In the genomic region with DNA sequence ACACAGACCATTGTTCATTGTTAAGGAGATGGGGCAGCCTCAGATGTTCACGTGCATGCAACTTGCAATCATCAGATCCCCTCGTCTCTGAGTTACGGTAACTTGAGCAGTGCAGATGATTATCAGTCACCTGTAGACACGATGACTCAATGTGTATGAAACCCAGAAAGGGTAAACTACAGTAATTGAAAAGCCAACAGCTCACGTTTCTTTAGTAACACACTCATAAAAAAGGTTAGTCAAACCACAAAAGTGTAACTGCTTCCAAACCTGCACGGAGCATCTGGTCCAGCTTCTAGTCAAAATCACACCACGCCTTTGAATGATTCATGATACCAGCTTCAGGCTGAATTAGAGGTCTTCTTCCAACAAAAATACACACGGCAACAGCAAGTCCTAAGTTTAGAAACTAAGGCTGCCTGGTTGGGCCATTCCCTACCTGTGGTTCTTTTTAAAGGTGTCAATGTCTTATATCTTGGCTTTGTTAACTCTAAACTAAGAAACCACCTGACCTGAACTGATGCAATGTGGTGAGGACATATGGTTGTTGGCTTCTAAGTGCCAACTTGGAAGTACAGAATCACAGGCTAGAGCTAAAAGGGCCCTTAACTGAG, we compare ENCODE assay signal across 8 cellular contexts. TPM values are rescaled to one million over a fixed set of nuclear protein-coding genes. Genes with fewer than 3 reads are reported as not detected.
DNase-seq lines count a peak whose midpoint lies in the region; ATAC-seq and TF ChIP-seq lines count a peak whose summit lies in the region.

No MANE protein-coding gene starts in this region.

- no peak overlapping the region for H3K27ac ChIP-seq in left lung

- intact Hi-C loops in natural killer cell (cut with micrococcal nuclease), result loop anchor here (2.0 to 10.0 kb wide), 4 partner anchors 49 to 552 kb away; partner anchors contain the start of genes IKZF3 and NR1D1
- intact Hi-C loops in left lung (cut with DNase I), result no loop called here

- DNase-seq in GM12865 (ENCODE audit: low read depth) (peak; percentile 89), NCI-H2029 (lab: John Stamatoyannopoulos, UW) (peak; percentile 53), natural killer cell (no peak), ecto neural progenitor cell (ENCODE audit: low spot score) (no peak), left lung (no peak)
- peak; percentile 51 for DNase-seq in activated CD8-positive, alpha-beta memory T cell treated with anti-CD3 and anti-CD28 coated beads, Interleukin-2, amount 50 U/mL, for 4 hours

- TF ChIP-seq CTCF in GM12865 (IDR thresholded peaks at IDR 0.05; ENCODE audit: insufficient read depth, low read depth, low read length, missing control alignments) (no peak), natural killer cell (IDR thresholded peaks at IDR 0.05) (no peak), left lung (IDR thresholded peaks at IDR 0.05) (no peak)

- peak overlapping the region; percentile 94 to 98 for H3K27ac Mint-ChIP-seq in natural killer cell

- H3K4me1 ChIP-seq in left lung, result peaks cover 0 to 8% of the 10 kb centered on the region in 2 donors

- H3K9me3 ChIP-seq in left lung, result no peaks in the 10 kb centered on the region

- H3K4me3 Mint-ChIP-seq in natural killer cell, result peak overlapping the region; percentile 97

- H3K36me3 ChIP-seq in left lung, result no peaks in the 10 kb centered on the region

- H3K9me3 Mint-ChIP-seq in natural killer cell, result no peaks in the 10 kb centered on the region

- no peaks in the 10 kb centered on the region for H3K27me3 Mint-ChIP-seq in natural killer cell (ENCODE audit: low read depth in 2 of 2)

- peaks cover 0 to 4% of the 10 kb centered on the region in 2 donors for H3K27me3 ChIP-seq in left lung

- H3K4me1 Mint-ChIP-seq in natural killer cell, result peaks cover 97 to 99% of the 10 kb centered on the region in 2 donors

- peak overlapping the region; percentile 5; the same call in 1 of the 2 replicates for H3K4me3 ChIP-seq in GM12865 (ENCODE audit: low read depth, low read length)
- no peak overlapping the region for H3K4me3 ChIP-seq in left lung

- peaks cover 15% of the 10 kb centered on the region for H3K36me3 Mint-ChIP-seq in natural killer cell

- peak; percentile 45 for ATAC-seq in HG02571 (IDR thresholded peaks at IDR 0.05; ENCODE audit: unreplicated experiment)
- ATAC-seq in natural killer cell, result peak; percentile 44 to 57 (median 55)
- no peak for ATAC-seq in GM21360 (IDR thresholded peaks at IDR 0.05; ENCODE audit: unreplicated experiment)
- ATAC-seq in left lung, result no peak

RNA-seq across cellular contexts. Expression of gene GRB7, which starts 32.3 kb away (rescaled TPM):
- under 1 TPM in 1 of 3 donors, not detected in 2; 0.27 TPM for total RNA-seq in natural killer cell
- 10 to 100 TPM; 12.4 to 31.9 TPM for total RNA-seq in left lung

RNA-seq across cellular contexts. Expression of gene MIEN1, which starts 39.7 kb away (rescaled TPM):
- total RNA-seq in natural killer cell, result 10 to 100 TPM; 48.8 to 55.2 (median 51.6) TPM
- total RNA-seq in left lung, result 10 to 100 TPM; 45.6 to 57.9 TPM

Comparison
In these comparisons a context has a peak if more than half of its experiments do, and no peak if none do; other contexts are left out.
1. DNase-seq: peak in GM12865 (single experiment), NCI-H2029 (single experiment) and activated CD8-positive, alpha-beta memory T cell treated with anti-CD3 and anti-CD28 coated beads, Interleukin-2, amount 50 U/mL, for 4 hours (single experiment); none in natural killer cell (single experiment), ecto neural progenitor cell (single experiment) and left lung (0 of 2).
2. ATAC-seq: peak in HG02571 (single experiment) and natural killer cell (3 of 3); none in GM21360 (single experiment) and left lung (single experiment).
3. RNA of gene GRB7, which starts 32.3 kb away (total RNA-seq): 12.4 to 31.9 TPM in left lung; 0.27 TPM in natural killer cell; every median in the first group is over 10 times any median in the second.